Comparison of ENCODE assay signal across 28 cellular contexts in the genomic region with DNA sequence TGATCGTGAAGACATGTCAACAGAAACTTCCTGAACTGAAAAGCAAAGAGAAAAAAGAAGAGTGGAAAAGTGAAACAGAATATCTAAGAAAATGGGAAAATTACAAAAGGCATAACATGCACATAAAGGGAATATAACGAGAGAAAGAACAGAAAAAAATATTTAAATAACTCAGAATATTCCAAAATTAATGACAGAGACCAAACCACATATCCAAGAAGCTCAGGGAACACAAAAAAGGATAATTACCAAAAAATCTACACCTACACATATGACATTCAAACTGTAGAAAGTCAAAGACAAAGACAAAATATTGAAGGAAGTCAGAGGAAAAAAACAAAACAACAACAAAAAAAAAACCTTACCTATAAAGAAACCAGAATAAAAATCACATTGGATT.
DNase-seq lines count a peak whose midpoint lies in the region; TF ChIP-seq lines count a peak whose summit lies in the region.
"Had no signal": no experiment of that assay in that cellular context is flagged by ENCODE, and none has a peak within 500 bp of the region (broad histone marks: within the 10 kb centered on the region; RNA-seq: fewer than 3 reads in every experiment).

No MANE protein-coding gene starts in this region.

- no peaks in the 10 kb centered on the region for H3K9me3 ChIP-seq in HEK293 (ENCODE audit: control insufficient read depth, insufficient read depth, low read depth, low read length)
- no peaks in the 10 kb centered on the region for H3K9me3 ChIP-seq in CD8-positive, alpha-beta memory T cell (ENCODE audit: low read length)
- H3K9me3 ChIP-seq: BE2C, Caco-2 had no signal

- no peaks in the 10 kb centered on the region for H3K36me3 ChIP-seq in HEK293 (ENCODE audit: control insufficient read depth in 2 of 2, insufficient read depth in 1 of 2, low read length in 2 of 2)
- H3K36me3 ChIP-seq in CD8-positive, alpha-beta memory T cell (ENCODE audit: insufficient read depth, low read length) = no peaks in the 10 kb centered on the region
- H3K36me3 ChIP-seq: BE2C; BLaER1; BLaER1 treated with 17β-estradiol and CSF1 and Interleukin-3, amounts not matched to agents 10 nM and 100 nM had no signal

- no peaks in the 10 kb centered on the region for H3K27me3 ChIP-seq in CD8-positive, alpha-beta memory T cell (ENCODE audit: insufficient read depth, low read length, poor library complexity, severe bottlenecking)
- H3K27me3 ChIP-seq: BE2C; BLaER1; BLaER1 treated with 17β-estradiol and CSF1 and Interleukin-3, amounts not matched to agents 10 nM and 100 nM had no signal

- peaks cover 0 to 1% (median 0%) of the 10 kb centered on the region in 3 donors for H3K36me3 Mint-ChIP-seq in CD8-positive, alpha-beta memory T cell
- H3K36me3 Mint-ChIP-seq: CD14-positive monocyte; CD4-positive, alpha-beta memory T cell; CD4-positive, CD25-positive, alpha-beta regulatory T cell; CD8-positive, alpha-beta T cell had no signal

- no peak overlapping the region for H3K27ac Mint-ChIP-seq in CD8-positive, alpha-beta memory T cell
- H3K27ac Mint-ChIP-seq: B cell; CD14-positive monocyte; CD4-positive, alpha-beta memory T cell; CD4-positive, alpha-beta T cell; CD4-positive, CD25-positive, alpha-beta regulatory T cell; CD8-positive, alpha-beta T cell had no signal

- H3K4me1 ChIP-seq in HEK293 (ENCODE audit: control insufficient read depth, insufficient read depth, low read length) = no peaks in the 10 kb centered on the region
- no peaks in the 10 kb centered on the region for H3K4me1 ChIP-seq in CD8-positive, alpha-beta memory T cell (ENCODE audit: insufficient read depth, low read length)
- H3K4me1 ChIP-seq: A549; BE2C; BLaER1; BLaER1 treated with 17β-estradiol and CSF1 and Interleukin-3, amounts not matched to agents 10 nM and 100 nM; Caco-2 had no signal

- H3K27me3 Mint-ChIP-seq in CD8-positive, alpha-beta memory T cell = peaks cover 11 to 38% of the 10 kb centered on the region in 2 donors

- H3K4me1 Mint-ChIP-seq in CD8-positive, alpha-beta memory T cell = no peaks in the 10 kb centered on the region
- H3K4me1 Mint-ChIP-seq: B cell; CD14-positive monocyte; CD4-positive, alpha-beta memory T cell; CD4-positive, CD25-positive, alpha-beta regulatory T cell had no signal

- no peak for TF ChIP-seq CTCF in HEK293 (tag by site-specific recombination; IDR thresholded peaks at IDR 0.05)

- DNase-seq in CD8-positive, alpha-beta memory T cell = no peak
- DNase-seq: 8988T; ACHN; AML-193; BE2C; C1 segment of cervical spinal cord; Caco-2; Calu3; CD4-positive, alpha-beta memory T cell; CD4-positive, alpha-beta T cell; CD4-positive, CD25-positive, alpha-beta regulatory T cell; CD8-positive, alpha-beta T cell; COR-L47; DMS 273 treated with DMSO at 0.1 percent for 48 hours; DMS153; DMS53; DMS79; DMS79 treated with DMSO at 0.1 percent for 48 hours; DND-41; EL had no signal

- no peak overlapping the region for H3K27ac ChIP-seq in HEK293 (ENCODE audit: extremely low read depth, low read depth, low read length)
- H3K27ac ChIP-seq in CD8-positive, alpha-beta memory T cell (ENCODE audit: low read depth, low read length) = no peak overlapping the region
- H3K27ac ChIP-seq: 22Rv1; A549; BLaER1; BLaER1 treated with 17β-estradiol and CSF1 and Interleukin-3, amounts not matched to agents 10 nM and 100 nM; C4-2B had no signal

- H3K9me3 Mint-ChIP-seq in CD8-positive, alpha-beta memory T cell = peaks cover 0 to 14% (median 3%) of the 10 kb centered on the region in 5 donors
- H3K9me3 Mint-ChIP-seq: CD4-positive, alpha-beta T cell had no signal

- no peak overlapping the region for H3K4me3 Mint-ChIP-seq in CD8-positive, alpha-beta memory T cell
- H3K4me3 Mint-ChIP-seq: B cell; CD14-positive monocyte; CD4-positive, alpha-beta memory T cell; CD4-positive, alpha-beta T cell; CD8-positive, alpha-beta T cell had no signal

- no peak overlapping the region for H3K4me3 ChIP-seq in HEK293 (ENCODE audit: low read depth, low read length)
- H3K4me3 ChIP-seq in CD8-positive, alpha-beta memory T cell (ENCODE audit: low read length) = no peak overlapping the region
- H3K4me3 ChIP-seq: A549; BLaER1; BLaER1 treated with 17β-estradiol and CSF1 and Interleukin-3, amounts not matched to agents 10 nM and 100 nM had no signal

- POLR2A ChIA-PET in HEK293 (lab: Yijun Ruan, JAX) = no interaction called here
- POLR2A ChIA-PET in CD8-positive, alpha-beta memory T cell (lab: Charles Lee) = no interaction called here

- CTCF ChIA-PET in HEK293 (lab: Yijun Ruan, JAX) = interaction anchor here (0.6 kb wide), 1 partner anchor 224 kb away, joined by 3 read pairs; no protein-coding TSS in a partner anchor
- CTCF ChIA-PET in CD8-positive, alpha-beta memory T cell (lab: Charles Lee) = no interaction called here

TF ChIP-seq in HEK293, 187 proteins besides CTCF, POLR2A, EP300 and RAD21:
- peak; percentile 95 for TF ChIP-seq ZNF558 (tag by site-specific recombination; IDR thresholded peaks at IDR 0.05)
- no peak for TF ChIP-seq ZBTB7A (tag by site-specific recombination; IDR thresholded peaks at IDR 0.05; ENCODE audit: low read depth)
- no peak for TF ChIP-seq BCL11A (tag by site-specific recombination; IDR thresholded peaks at IDR 0.05; ENCODE audit: low read depth)
